ENCODE assay signal across 10 cellular contexts in genomic region chr3:56916697-56917336, GRCh38.
DNase-seq lines count a peak whose midpoint lies in the region; TF ChIP-seq lines count a peak whose summit lies in the region.
"Had no signal": no experiment of that assay in that cellular context is flagged by ENCODE, and none has a peak within 500 bp of the region (broad histone marks: within the 10 kb centered on the region; RNA-seq: fewer than 3 reads in every experiment).

No MANE protein-coding gene starts in this region.

- H3K36me3 ChIP-seq in uterus (no peaks in the 10 kb centered on the region), esophagus muscularis mucosa (no peaks in the 10 kb centered on the region)

- TF ChIP-seq CTCF in uterus (IDR thresholded peaks at IDR 0.05) (no peak), esophagus muscularis mucosa (IDR thresholded peaks at IDR 0.05) (no peak)

- H3K4me1 ChIP-seq in mononuclear cell (ENCODE audit: insufficient read depth, low read length) (peaks cover 52% of the 10 kb centered on the region), uterus (peaks cover 3 to 5% of the 10 kb centered on the region in 2 donors), esophagus muscularis mucosa (peaks cover 13 to 20% (median 14%) of the 10 kb centered on the region in 4 donors)

- peak overlapping the region; percentile 92 for H3K27ac Mint-ChIP-seq in activated CD4-positive, alpha-beta memory T cell treated with anti-CD3 and anti-CD28 coated beads for 36 hours

- no peak for TF ChIP-seq EP300 in esophagus muscularis mucosa (IDR thresholded peaks at IDR 0.05)

- TF ChIP-seq POLR2A in uterus (IDR thresholded peaks at IDR 0.05) (no peak), esophagus muscularis mucosa (IDR thresholded peaks at IDR 0.05; ENCODE audit: low read depth) (no peak)

- peak; percentile 43 for DNase-seq in stimulated activated CD4-positive, alpha-beta T cell treated with anti-CD3 and anti-CD28 coated beads, Interleukin-4, amount 100 ng/mL, for 24 hours
- DNase-seq in stimulated activated CD4-positive, alpha-beta T cell treated with anti-CD3 and anti-CD28 coated beads, Interleukin-12 subunit alpha, Interleukin-12 subunit beta, amount 100 ng/mL, for 4 hours: no peak
- peak; percentile 53 for DNase-seq in activated CD4-positive, alpha-beta memory T cell treated with anti-CD3 and anti-CD28 coated beads for 36 hours
- DNase-seq in uterus: no peak
- no peak for DNase-seq in SIG-M5 (lab: John Stamatoyannopoulos, UW)
- no peak for DNase-seq in kidney glomerular epithelial cell (lab: John Stamatoyannopoulos, UW)
- DNase-seq in esophagus muscularis mucosa (ENCODE audit: extremely low spot score): no peak
- DNase-seq: dorsolateral prefrontal cortex, NCI-H1105 had no signal

- CTCF ChIA-PET in activated CD4-positive, alpha-beta memory T cell treated with anti-CD3 and anti-CD28 coated beads for 36 hours (lab: Charles Lee): interaction anchor here (0.6 to 5.7 kb wide), 17 partner anchors 9 to 235 kb away, joined by 3 to 64 read pairs (median 4); partner anchors contain the start of gene ARHGEF3

- peaks cover 73% of the 10 kb centered on the region for H3K4me1 Mint-ChIP-seq in activated CD4-positive, alpha-beta memory T cell treated with anti-CD3 and anti-CD28 coated beads for 36 hours (ENCODE audit: low read depth)

- intact Hi-C loops in activated CD4-positive, alpha-beta memory T cell treated with anti-CD3 and anti-CD28 coated beads for 36 hours (cut with micrococcal nuclease): loop anchor here (1.0 to 5.0 kb wide), 8 partner anchors 13 to 215 kb away; partner anchors contain the start of gene ARHGEF3
- intact Hi-C loops in uterus (cut with DNase I; ENCODE audit: low total_unique reads): no loop called here
- intact Hi-C loops in esophagus muscularis mucosa (cut with DNase I): no loop called here

- H3K27me3 ChIP-seq in mononuclear cell (ENCODE audit: insufficient read depth, low read length) (no peaks in the 10 kb centered on the region), uterus (no peaks in the 10 kb centered on the region), esophagus muscularis mucosa (no peaks in the 10 kb centered on the region)
- H3K27me3 ChIP-seq: dorsolateral prefrontal cortex had no signal

- peaks cover 2% of the 10 kb centered on the region for H3K36me3 Mint-ChIP-seq in activated CD4-positive, alpha-beta memory T cell treated with anti-CD3 and anti-CD28 coated beads for 36 hours

- WGBS in esophagus muscularis mucosa: 81% methylated on average over 5 of the region's 5 CpGs

- POLR2A ChIA-PET in activated CD4-positive, alpha-beta memory T cell treated with anti-CD3 and anti-CD28 coated beads for 36 hours (lab: Charles Lee): interaction anchor here (0.6 to 4.2 kb wide), 12 partner anchors 11 to 163 kb away, joined by 3 to 26 read pairs (median 4); partner anchors contain the start of gene ARHGEF3

- H3K27ac ChIP-seq in uterus (peak overlapping the region; percentile 43 to 52), esophagus muscularis mucosa (replicated peaks in 1 of 4) (peak overlapping the region in 2 of 4 donors; percentile 37 to 56)

- peak overlapping the region; percentile 74 for H3K4me3 Mint-ChIP-seq in activated CD4-positive, alpha-beta memory T cell treated with anti-CD3 and anti-CD28 coated beads for 36 hours

- H3K9me3 Mint-ChIP-seq in activated CD4-positive, alpha-beta memory T cell treated with anti-CD3 and anti-CD28 coated beads for 36 hours: no peaks in the 10 kb centered on the region

- H3K9me3 ChIP-seq in mononuclear cell (ENCODE audit: low read depth, low read length) (no peaks in the 10 kb centered on the region), uterus (no peaks in the 10 kb centered on the region), esophagus muscularis mucosa (no peaks in the 10 kb centered on the region)

- H3K27me3 Mint-ChIP-seq in activated CD4-positive, alpha-beta memory T cell treated with anti-CD3 and anti-CD28 coated beads for 36 hours: no peaks in the 10 kb centered on the region

- peak overlapping the region; percentile 49 for H3K4me3 ChIP-seq in mononuclear cell (ENCODE audit: low read length)
- no peak overlapping the region for H3K4me3 ChIP-seq in uterus
- H3K4me3 ChIP-seq in esophagus muscularis mucosa: peak overlapping the region in 2 of 4 donors; percentile 35 to 48

Comparison
In these comparisons a context has a peak if more than half of its experiments do, and no peak if none do; other contexts are left out.
1. DNase-seq: peak in stimulated activated CD4-positive, alpha-beta T cell treated with anti-CD3 and anti-CD28 coated beads, Interleukin-4, amount 100 ng/mL, for 24 hours (single experiment) and activated CD4-positive, alpha-beta memory T cell treated with anti-CD3 and anti-CD28 coated beads for 36 hours (single experiment); none in stimulated activated CD4-positive, alpha-beta T cell treated with anti-CD3 and anti-CD28 coated beads, Interleukin-12 subunit alpha, Interleukin-12 subunit beta, amount 100 ng/mL, for 4 hours (single experiment), uterus (0 of 2), SIG-M5 (single experiment), kidney glomerular epithelial cell (single experiment) and esophagus muscularis mucosa (single experiment).